In genomic region chr9:133836818-133837217, GRCh38 we compare ENCODE assay signal across 1 cellular context.
TF ChIP-seq lines count a peak whose summit lies in the region.

No MANE protein-coding gene starts in this region.

TF ChIP-seq in H1, 55 proteins besides CTCF, POLR2A, EP300 and RAD21 (continued from another document):
- no peak for TF ChIP-seq CHD7 (IDR thresholded peaks at IDR 0.05; ENCODE audit: insufficient replicate concordance, low read length)
- TF ChIP-seq YY1 (IDR thresholded peaks at IDR 0.05; ENCODE audit: low read depth, low read length) = no peak
- no peak for TF ChIP-seq KDM1A (IDR thresholded peaks at IDR 0.05; ENCODE audit: borderline replicate concordance, low read length)
- TF ChIP-seq TBP (IDR thresholded peaks at IDR 0.05; ENCODE audit: low read depth, low read length) = no peak
- no peak for TF ChIP-seq BRCA1 (IDR thresholded peaks at IDR 0.05; ENCODE audit: low read depth, low read length)
- no peak for TF ChIP-seq JUN (IDR thresholded peaks at IDR 0.05; ENCODE audit: low read depth, low read length)
- no peak for TF ChIP-seq ZNF274 (IDR thresholded peaks at IDR 0.05; ENCODE audit: borderline replicate concordance, extremely low read depth, low read length)
- TF ChIP-seq POLR2AphosphoS5 (IDR thresholded peaks at IDR 0.05; ENCODE audit: low read depth, low read length) = no peak
- no peak for TF ChIP-seq ATF2 (IDR thresholded peaks at IDR 0.05; ENCODE audit: low read length)
- no peak for TF ChIP-seq CHD2 (IDR thresholded peaks at IDR 0.05; ENCODE audit: low read length)
